Comparison of ENCODE assay signal across 1 cellular context in the genomic region with DNA sequence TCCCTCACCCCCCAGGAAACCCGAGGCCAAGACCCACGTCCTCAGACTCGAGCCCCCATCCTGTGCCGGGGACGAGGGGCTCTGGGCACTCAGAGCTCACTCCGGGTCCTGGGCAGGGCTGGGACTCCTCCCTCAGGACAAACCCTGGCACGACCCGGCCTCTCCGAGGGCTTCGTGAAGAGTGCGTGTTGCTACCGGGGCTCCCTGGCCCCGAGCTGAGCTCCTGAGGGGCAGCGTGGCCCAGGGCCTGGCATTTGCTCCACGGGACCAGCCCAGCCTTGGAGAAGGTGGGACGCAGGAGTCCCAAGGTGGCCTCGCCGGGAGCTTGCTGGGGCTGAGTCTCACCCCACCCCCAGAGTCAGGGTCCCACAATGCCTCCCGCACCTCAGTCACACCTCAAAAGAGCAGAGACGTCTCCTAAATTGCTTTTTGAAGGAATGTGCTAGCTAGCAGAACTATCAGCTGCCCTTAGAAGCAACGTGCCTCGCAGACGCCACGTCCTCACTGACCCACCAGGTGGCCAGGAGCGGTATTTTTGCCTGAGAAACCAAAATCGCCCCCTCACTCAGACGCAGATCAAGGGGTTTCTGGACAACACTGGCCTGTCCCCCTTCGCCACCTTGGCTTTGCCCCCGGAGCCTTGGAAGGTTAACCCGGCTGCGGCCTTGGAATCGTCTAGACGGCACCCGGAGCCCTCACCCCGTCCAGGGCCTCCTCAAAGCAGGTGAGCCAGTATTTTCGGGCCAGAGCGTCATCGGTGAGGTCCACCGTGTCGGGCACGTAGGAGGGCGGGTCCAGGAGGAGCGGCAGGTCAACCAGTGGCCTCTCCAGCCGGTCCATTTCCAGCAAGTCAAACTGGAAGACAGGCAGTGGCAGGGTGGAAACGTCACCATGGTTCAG.
A peak's percentile ranks its signal among the peaks of the same experiment; 100 is the strongest.
TF ChIP-seq lines count a peak whose summit lies in the region.

No MANE protein-coding gene starts in this region.

TF ChIP-seq in HepG2, 621 proteins besides CTCF, POLR2A, EP300 and RAD21:
- no peak for TF ChIP-seq ZKSCAN5 (CRISPR knock-in tag; IDR thresholded peaks at IDR 0.05)
- TF ChIP-seq NFE2L2 (IDR thresholded peaks at IDR 0.05; ENCODE audit: low read length), result no peak
- peak; percentile 43 for TF ChIP-seq AGO2 (optimal IDR thresholded peaks at IDR 0.05; ENCODE audit: low read depth, low read length)
- TF ChIP-seq ZMYM2 (CRISPR knock-in tag; IDR thresholded peaks at IDR 0.05), result no peak
- TF ChIP-seq, protein P1, sequence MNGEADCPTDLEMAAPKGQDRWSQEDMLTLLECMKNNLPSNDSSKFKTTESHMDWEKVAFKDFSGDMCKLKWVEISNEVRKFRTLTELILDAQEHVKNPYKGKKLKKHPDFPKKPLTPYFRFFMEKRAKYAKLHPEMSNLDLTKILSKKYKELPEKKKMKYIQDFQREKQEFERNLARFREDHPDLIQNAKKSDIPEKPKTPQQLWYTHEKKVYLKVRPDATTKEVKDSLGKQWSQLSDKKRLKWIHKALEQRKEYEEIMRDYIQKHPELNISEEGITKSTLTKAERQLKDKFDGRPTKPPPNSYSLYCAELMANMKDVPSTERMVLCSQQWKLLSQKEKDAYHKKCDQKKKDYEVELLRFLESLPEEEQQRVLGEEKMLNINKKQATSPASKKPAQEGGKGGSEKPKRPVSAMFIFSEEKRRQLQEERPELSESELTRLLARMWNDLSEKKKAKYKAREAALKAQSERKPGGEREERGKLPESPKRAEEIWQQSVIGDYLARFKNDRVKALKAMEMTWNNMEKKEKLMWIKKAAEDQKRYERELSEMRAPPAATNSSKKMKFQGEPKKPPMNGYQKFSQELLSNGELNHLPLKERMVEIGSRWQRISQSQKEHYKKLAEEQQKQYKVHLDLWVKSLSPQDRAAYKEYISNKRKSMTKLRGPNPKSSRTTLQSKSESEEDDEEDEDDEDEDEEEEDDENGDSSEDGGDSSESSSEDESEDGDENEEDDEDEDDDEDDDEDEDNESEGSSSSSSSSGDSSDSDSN (CRISPR knock-in tag; IDR thresholded peaks at IDR 0.05), result no peak
